ENCODE assay signal across 8 cellular contexts in genomic region chr4:75630174-75630931, GRCh38. TPM values are rescaled to one million over a fixed set of nuclear protein-coding genes. Genes with fewer than 3 reads are reported as not detected.
DNase-seq lines count a peak whose midpoint lies in the region; ATAC-seq and TF ChIP-seq lines count a peak whose summit lies in the region.

CDKL2 (minus strand) TSS chr4:75630528; CDS start chr4:75625988, 4,540 bp downstream.

- H3K27ac Mint-ChIP-seq in activated naive CD4-positive, alpha-beta T cell treated with anti-CD3 and anti-CD28 coated beads, Interleukin-2, amount 10 ng/mL, durations not matched to agents 7 days and 5 days = peak within 1 kb of the TSS; percentile 56

- ATAC-seq in GM19372 (IDR thresholded peaks at IDR 0.05; ENCODE audit: low read depth, unreplicated experiment) = peak; percentile 98
- ATAC-seq in HG03520 (IDR thresholded peaks at IDR 0.05; ENCODE audit: unreplicated experiment) = peak; percentile 99

- H3K27me3 ChIP-seq in BE2C (no peaks in the 10 kb centered on the region), Peyer's patch (no peaks in the 10 kb centered on the region), subcutaneous abdominal adipose tissue (ENCODE audit: control insufficient read depth in 5 of 5, insufficient read depth in 4 of 5, low read length in 5 of 5) (no peaks in the 10 kb centered on the region)

- H3K27ac ChIP-seq in Peyer's patch = peak within 1 kb of the TSS in 3 of 4 donors; percentile 7 to 60 (median 7)
- H3K27ac ChIP-seq in subcutaneous abdominal adipose tissue (ENCODE audit: low read depth, low read length) = no peak within 1 kb of the TSS

- CTCF ChIA-PET in activated naive CD4-positive, alpha-beta T cell treated with anti-CD3 and anti-CD28 coated beads, Interleukin-2, amount 10 ng/mL, durations not matched to agents 7 days and 5 days (lab: Charles Lee) = interaction anchor here (0.7 to 1.3 kb wide), 2 partner anchors 11 to 93 kb away, joined by 3 to 4 read pairs; no protein-coding TSS in a partner anchor

- no peaks in the 10 kb centered on the region for H3K4me1 ChIP-seq in BE2C
- H3K4me1 ChIP-seq in Peyer's patch = no peaks in the 10 kb centered on the region
- peaks cover 2 to 14% (median 13%) of the 10 kb centered on the region in 5 donors for H3K4me1 ChIP-seq in subcutaneous abdominal adipose tissue (ENCODE audit: control insufficient read depth in 5 of 5, insufficient read depth in 5 of 5, low read length in 5 of 5)

- H3K4me3 Mint-ChIP-seq in activated naive CD4-positive, alpha-beta T cell treated with anti-CD3 and anti-CD28 coated beads, Interleukin-2, amount 10 ng/mL, durations not matched to agents 7 days and 5 days = peak within 1 kb of the TSS; percentile 73

- H3K4me3 ChIP-seq in BE2C (ENCODE audit: low read depth, low read length) (peak within 1 kb of the TSS; percentile 78), Peyer's patch (peak within 1 kb of the TSS; percentile 49 to 57 (median 52)), subcutaneous abdominal adipose tissue (ENCODE audit: low read depth in 1 of 5, low read length in 5 of 5) (peak within 1 kb of the TSS; percentile 72 to 92 (median 83))

- peak within 1 kb of the TSS; percentile 43 to 78 (median 63) for H3K9ac ChIP-seq in subcutaneous abdominal adipose tissue (ENCODE audit: low read length in 5 of 5)

- no peak for TF ChIP-seq POLR2A in Peyer's patch (IDR thresholded peaks at IDR 0.05)

- no peaks in the 10 kb centered on the region for H3K9me3 Mint-ChIP-seq in activated naive CD4-positive, alpha-beta T cell treated with anti-CD3 and anti-CD28 coated beads, Interleukin-2, amount 10 ng/mL, durations not matched to agents 7 days and 5 days

- H3K9me3 ChIP-seq in BE2C = no peaks in the 10 kb centered on the region
- no peaks in the 10 kb centered on the region for H3K9me3 ChIP-seq in Peyer's patch
- H3K9me3 ChIP-seq in subcutaneous abdominal adipose tissue (ENCODE audit: control insufficient read depth in 5 of 5, low read length in 5 of 5) = no peaks in the 10 kb centered on the region

- peaks cover 3% of the 10 kb centered on the region for H3K27me3 Mint-ChIP-seq in activated naive CD4-positive, alpha-beta T cell treated with anti-CD3 and anti-CD28 coated beads, Interleukin-2, amount 10 ng/mL, durations not matched to agents 7 days and 5 days

- peak; percentile 89 for DNase-seq in BE2C
- DNase-seq in Peyer's patch = peak; percentile 92 to 97 (median 96)
- DNase-seq in activated naive CD4-positive, alpha-beta T cell treated with anti-CD3 and anti-CD28 coated beads, Interleukin-2, amount 10 ng/mL, durations not matched to agents 7 days and 5 days = peak; percentile 94
- DNase-seq in glomerular visceral epithelial cell (ENCODE audit: extremely low spot score) = peak; percentile 87
- DNase-seq in nucleus accumbens (lab: John Stamatoyannopoulos, UW) = peak; percentile 19 to 94 (median 75)

- peaks cover 22% of the 10 kb centered on the region for H3K4me1 Mint-ChIP-seq in activated naive CD4-positive, alpha-beta T cell treated with anti-CD3 and anti-CD28 coated beads, Interleukin-2, amount 10 ng/mL, durations not matched to agents 7 days and 5 days

- TF ChIP-seq CTCF in BE2C (IDR thresholded peaks at IDR 0.05; ENCODE audit: low read depth, low read length) (no peak), Peyer's patch (IDR thresholded peaks at IDR 0.05) (no peak)

- no peaks in the 10 kb centered on the region for H3K36me3 Mint-ChIP-seq in activated naive CD4-positive, alpha-beta T cell treated with anti-CD3 and anti-CD28 coated beads, Interleukin-2, amount 10 ng/mL, durations not matched to agents 7 days and 5 days

- H3K36me3 ChIP-seq in BE2C = no peaks in the 10 kb centered on the region
- H3K36me3 ChIP-seq in Peyer's patch = no peaks in the 10 kb centered on the region
- H3K36me3 ChIP-seq in subcutaneous abdominal adipose tissue (ENCODE audit: control insufficient read depth in 5 of 5, insufficient read depth in 5 of 5, low read length in 5 of 5) = no peaks in the 10 kb centered on the region

RNA-seq across cellular contexts. Expression of gene CDKL2, which starts in this region (rescaled TPM):
- not detected for polyA plus RNA-seq in BE2C (2012; ENCODE audit: insufficient read depth, insufficient read length, low read depth)
- under 1 TPM in 1 of 4 donors, not detected in 3; 0.35 TPM for total RNA-seq in Peyer's patch

Comparison
In these comparisons a context has a peak if more than half of its experiments do, and no peak if none do; other contexts are left out.
1. Peak in DNase-seq, H3K4me3 ChIP-seq and H3K27ac ChIP-seq in Peyer's patch; RNA of the gene not detected or under 1 TPM.